In genomic region chr2:217058791-217059755, GRCh38 we compare ENCODE assay signal across 21 cellular contexts.
DNase-seq lines count a peak whose midpoint lies in the region; ATAC-seq and TF ChIP-seq lines count a peak whose summit lies in the region.
"Had no signal": no experiment of that assay in that cellular context is flagged by ENCODE, and none has a peak within 500 bp of the region (broad histone marks: within the 10 kb centered on the region; RNA-seq: fewer than 3 reads in every experiment).

No MANE protein-coding gene starts in this region.

- CTCF ChIA-PET in IMR-90 (lab: Yijun Ruan, JAX), result interaction anchor here (0.8 to 1.1 kb wide), 2 partner anchors 18 to 376 kb away, joined by 3 read pairs; no protein-coding TSS in a partner anchor
- CTCF ChIA-PET in activated CD8-positive, alpha-beta T cell treated with anti-CD3 and anti-CD28 coated beads, Interleukin-2, amount 10 ng/mL, durations not matched to agents 7 days and 5 days (lab: Charles Lee), result no interaction called here

- H2AFZ ChIP-seq in IMR-90 (replicated peaks; ENCODE audit: low read length, poor library complexity), result no peak overlapping the region

- H3K79me1 ChIP-seq in IMR-90 (ENCODE audit: low read depth in 1 of 2, low read length in 2 of 2), result no peaks in the 10 kb centered on the region

- H3K27ac ChIP-seq in IMR-90 (ENCODE audit: insufficient read depth, low read length), result no peak overlapping the region
- H3K27ac ChIP-seq: dorsolateral prefrontal cortex, prostate gland, SJSA1, vagina had no signal

- POLR2A ChIA-PET in IMR-90 (lab: Charles Lee; ENCODE audit: unreplicated experiment), result no interaction called here
- POLR2A ChIA-PET in activated CD8-positive, alpha-beta T cell treated with anti-CD3 and anti-CD28 coated beads, Interleukin-2, amount 10 ng/mL, durations not matched to agents 7 days and 5 days (lab: Charles Lee), result no interaction called here

- no peak for TF ChIP-seq CTCF in IMR-90 (conservative IDR thresholded peaks at IDR 0.05; ENCODE audit: low read depth, low read length)

- H3K9ac ChIP-seq in IMR-90 (ENCODE audit: low read depth, low read length), result no peak overlapping the region

- no peak overlapping the region for H2BK5ac ChIP-seq in IMR-90 (ENCODE audit: low read depth, low read length, poor library complexity, severe bottlenecking)

- peak overlapping the region; percentile 8; the same call in 1 of the 2 replicates for H2BK20ac ChIP-seq in IMR-90 (ENCODE audit: low read depth, low read length)

- DNase-seq in NCI-H82 (lab: John Stamatoyannopoulos, UW), result peak; percentile 12
- no peak for DNase-seq in NCI-H82 treated with DMSO at 0.1 percent for 48 hours (lab: John Stamatoyannopoulos, UW; ENCODE audit: unreplicated experiment)
- DNase-seq in IMR-90, result no peak
- DNase-seq in dermis blood vessel endothelial cell, result peak; percentile 48
- DNase-seq in left lobe of liver (ENCODE audit: low spot score), result no peak
- DNase-seq in RPMI8226, result no peak
- DNase-seq in activated CD8-positive, alpha-beta T cell treated with anti-CD3 and anti-CD28 coated beads, Interleukin-2, amount 10 ng/mL, durations not matched to agents 7 days and 5 days, result no peak
- DNase-seq: activated CD4-positive, alpha-beta T cell treated with anti-CD3 and anti-CD28 coated beads, Interleukin-2, amount 10 ng/mL, durations not matched to agents 24 days and 14 days; activated CD8-positive, alpha-beta memory T cell treated with anti-CD3 and anti-CD28 coated beads, Interleukin-2, amount 50 U/mL, for 4 hours; activated effector memory CD4-positive, alpha-beta T cell treated with Interleukin-2 at 50 U/mL for 16 hours; CD4-positive, alpha-beta memory T cell; dorsolateral prefrontal cortex; head of caudate nucleus; NCI-H1105; NCI-H446 treated with DMSO at 0.1 percent for 48 hours had no signal

- no peaks in the 10 kb centered on the region for H3K36me3 ChIP-seq in IMR-90 (ENCODE audit: control insufficient read depth, insufficient read depth, low read length)
- H3K36me3 ChIP-seq: HAP-1, prostate gland, SJSA1, vagina had no signal

- H2BK15ac ChIP-seq in IMR-90 (ENCODE audit: low read depth, low read length), result peak overlapping the region; percentile 28; the same call in 1 of the 3 replicates

- no peak overlapping the region for H3K4me2 ChIP-seq in IMR-90 (ENCODE audit: low read depth, low read length)

- H3K14ac ChIP-seq in IMR-90 (replicated peaks; ENCODE audit: low read depth, low read length), result no peak overlapping the region

- dilution Hi-C loops in IMR-90 (cut with HindIII; ENCODE audit: low sequenced_read_pairs, unreplicated experiment), result no loop called here

- H4K20me1 ChIP-seq in IMR-90 (ENCODE audit: insufficient read depth, low read length), result no peaks in the 10 kb centered on the region

- H3K4ac ChIP-seq in IMR-90 (ENCODE audit: low read depth, low read length), result peak overlapping the region; percentile 6

- no peak overlapping the region for H3K4me3 Mint-ChIP-seq in activated CD8-positive, alpha-beta T cell treated with anti-CD3 and anti-CD28 coated beads, Interleukin-2, amount 10 ng/mL, durations not matched to agents 7 days and 5 days
- H3K4me3 Mint-ChIP-seq: activated CD4-positive, alpha-beta T cell treated with anti-CD3 and anti-CD28 coated beads, Interleukin-2, amount 10 ng/mL, durations not matched to agents 24 days and 14 days; CD4-positive, alpha-beta memory T cell; mesothelial cell of epicardium had no signal

- H3K4me1 ChIP-seq in IMR-90 (ENCODE audit: control insufficient read depth, insufficient read depth, low read length), result peaks cover 5% of the 10 kb centered on the region
- H3K4me1 ChIP-seq: HAP-1, prostate gland had no signal

- no peak overlapping the region for H3K56ac ChIP-seq in IMR-90 (ENCODE audit: extremely low read depth, insufficient read depth, low read length)

- no peak overlapping the region for H4K8ac ChIP-seq in IMR-90 (ENCODE audit: low read depth in 2 of 2, low read length in 2 of 2)

- peaks cover 4% of the 10 kb centered on the region; the same call in 1 of the 2 replicates for H3K9me1 ChIP-seq in IMR-90 (ENCODE audit: insufficient read depth, low read length)

- TF ChIP-seq RAD21 in IMR-90 (IDR thresholded peaks at IDR 0.05; ENCODE audit: low read length), result no peak

- peak overlapping the region; percentile 37 for H3K18ac ChIP-seq in IMR-90 (ENCODE audit: low read depth, low read length)

- intact Hi-C loops in IMR-90 (cut with micrococcal nuclease), result no loop called here

- H3K4me1 Mint-ChIP-seq in activated CD8-positive, alpha-beta T cell treated with anti-CD3 and anti-CD28 coated beads, Interleukin-2, amount 10 ng/mL, durations not matched to agents 7 days and 5 days (ENCODE audit: low read depth), result peaks cover 4% of the 10 kb centered on the region
- H3K4me1 Mint-ChIP-seq: CD4-positive, alpha-beta memory T cell had no signal

- peak overlapping the region; percentile 41 for H2AK5ac ChIP-seq in IMR-90 (ENCODE audit: low read depth, low read length)

- H3K4me3 ChIP-seq in IMR-90 (ENCODE audit: insufficient read depth, low read depth, low read length), result no peak overlapping the region
- H3K4me3 ChIP-seq: dorsolateral prefrontal cortex, HAP-1, prostate gland, SJSA1, vagina had no signal

- H3K27me3 Mint-ChIP-seq in activated CD8-positive, alpha-beta T cell treated with anti-CD3 and anti-CD28 coated beads, Interleukin-2, amount 10 ng/mL, durations not matched to agents 7 days and 5 days (ENCODE audit: low read depth), result peaks cover 29% of the 10 kb centered on the region

- H2AK9ac ChIP-seq in IMR-90 (replicated peaks; ENCODE audit: low read depth, low read length, poor library complexity), result no peak overlapping the region

- no peak for TF ChIP-seq POLR2A in IMR-90 (IDR thresholded peaks at IDR 0.05; ENCODE audit: low read depth, low read length)

- H3K9me3 ChIP-seq in IMR-90 (ENCODE audit: control insufficient read depth, insufficient read depth, low read length), result no peaks in the 10 kb centered on the region
- H3K9me3 ChIP-seq: HAP-1, prostate gland, SJSA1, vagina had no signal

- peak overlapping the region; percentile 29; the same call in 1 of the 2 replicates for H4K91ac ChIP-seq in IMR-90 (ENCODE audit: insufficient read depth, low read depth, low read length)

- no peak overlapping the region for H3K27ac Mint-ChIP-seq in activated CD8-positive, alpha-beta T cell treated with anti-CD3 and anti-CD28 coated beads, Interleukin-2, amount 10 ng/mL, durations not matched to agents 7 days and 5 days
- H3K27ac Mint-ChIP-seq: activated CD4-positive, alpha-beta T cell treated with anti-CD3 and anti-CD28 coated beads, Interleukin-2, amount 10 ng/mL, durations not matched to agents 24 days and 14 days; CD4-positive, alpha-beta memory T cell; mesothelial cell of epicardium had no signal

- H3K36me3 Mint-ChIP-seq in activated CD8-positive, alpha-beta T cell treated with anti-CD3 and anti-CD28 coated beads, Interleukin-2, amount 10 ng/mL, durations not matched to agents 7 days and 5 days (ENCODE audit: low read depth), result no peaks in the 10 kb centered on the region
- H3K36me3 Mint-ChIP-seq: CD4-positive, alpha-beta memory T cell; mesothelial cell of epicardium had no signal

- BruUV-seq in IMR-90 (replicated peaks; lab: Mats Ljungman, UMichigan), result no TSS peak

- no peaks in the 10 kb centered on the region for H3K27me3 ChIP-seq in IMR-90 (ENCODE audit: control insufficient read depth, insufficient read depth, low read length)
- H3K27me3 ChIP-seq: dorsolateral prefrontal cortex, SJSA1, vagina had no signal

- H3K9me3 Mint-ChIP-seq in activated CD8-positive, alpha-beta T cell treated with anti-CD3 and anti-CD28 coated beads, Interleukin-2, amount 10 ng/mL, durations not matched to agents 7 days and 5 days (ENCODE audit: insufficient read depth), result no peaks in the 10 kb centered on the region
- H3K9me3 Mint-ChIP-seq: activated CD4-positive, alpha-beta T cell treated with anti-CD3 and anti-CD28 coated beads, Interleukin-2, amount 10 ng/mL, durations not matched to agents 24 days and 14 days; CD4-positive, alpha-beta memory T cell; mesothelial cell of epicardium had no signal

- 0 out of 2 replicates have a peak overlapping the region, but pooled peaks have one; percentile 1 for H2BK120ac ChIP-seq in IMR-90 (ENCODE audit: low read depth, low read length)

- ATAC-seq in IMR-90 (ENCODE audit: low read depth), result peak; percentile 43; the same call in 1 of the 2 replicates
- peak; percentile 47 for ATAC-seq in left lobe of liver
- no peak for ATAC-seq in activated CD8-positive, alpha-beta T cell treated with anti-CD3 and anti-CD28 coated beads, Interleukin-2, amount 10 ng/mL, durations not matched to agents 7 days and 5 days
- no peak for ATAC-seq in GM21717 (IDR thresholded peaks at IDR 0.05; ENCODE audit: unreplicated experiment)

- no CpG with 5 or more reads among the region's 4 CpGs for WGBS in IMR-90 (ENCODE audit: extremely low coverage in 2 of 2, insufficient read length in 1 of 2), 2 experiments

- in situ Hi-C loops in IMR-90 (cut with MboI; ENCODE audit: low sequenced_read_pairs), result loop anchor here (10.0 kb wide), 1 partner anchor 364 kb away; the partner anchor contains the start of gene IGFBP5

- no peak overlapping the region for H3K23ac ChIP-seq in IMR-90 (ENCODE audit: low read depth, low read length)

- H4K5ac ChIP-seq in IMR-90 (ENCODE audit: low read depth, low read length), result 0 out of 2 replicates have a peak overlapping the region, but pooled peaks have one; percentile 22

TF ChIP-seq in IMR-90, 13 proteins besides CTCF, POLR2A, EP300 and RAD21 (continues in another document):
- TF ChIP-seq FOS (IDR thresholded peaks at IDR 0.05; ENCODE audit: low read depth, low read length) (no peak), SMC3 (IDR thresholded peaks at IDR 0.05; ENCODE audit: low read depth, low read length) (no peak), RFX5 (IDR thresholded peaks at IDR 0.05; ENCODE audit: low read depth, low read length) (no peak), CEBPB (IDR thresholded peaks at IDR 0.05; ENCODE audit: low read depth, low read length) (no peak), MXI1 (IDR thresholded peaks at IDR 0.05; ENCODE audit: borderline replicate concordance, low read depth, low read length) (no peak)
- TF ChIP-seq, protein P1, sequence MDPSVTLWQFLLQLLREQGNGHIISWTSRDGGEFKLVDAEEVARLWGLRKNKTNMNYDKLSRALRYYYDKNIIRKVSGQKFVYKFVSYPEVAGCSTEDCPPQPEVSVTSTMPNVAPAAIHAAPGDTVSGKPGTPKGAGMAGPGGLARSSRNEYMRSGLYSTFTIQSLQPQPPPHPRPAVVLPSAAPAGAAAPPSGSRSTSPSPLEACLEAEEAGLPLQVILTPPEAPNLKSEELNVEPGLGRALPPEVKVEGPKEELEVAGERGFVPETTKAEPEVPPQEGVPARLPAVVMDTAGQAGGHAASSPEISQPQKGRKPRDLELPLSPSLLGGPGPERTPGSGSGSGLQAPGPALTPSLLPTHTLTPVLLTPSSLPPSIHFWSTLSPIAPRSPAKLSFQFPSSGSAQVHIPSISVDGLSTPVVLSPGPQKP (IDR thresholded peaks at IDR 0.05; ENCODE audit: borderline replicate concordance, low read depth, low read length), result no peak

Comparison
In these comparisons a context has a peak if more than half of its experiments do, and no peak if none do; other contexts are left out.
1. DNase-seq: peak in NCI-H82 (single experiment) and dermis blood vessel endothelial cell (single experiment); none in NCI-H82 treated with DMSO at 0.1 percent for 48 hours (single experiment), IMR-90 (single experiment), left lobe of liver (single experiment), RPMI8226 (single experiment) and activated CD8-positive, alpha-beta T cell treated with anti-CD3 and anti-CD28 coated beads, Interleukin-2, amount 10 ng/mL, durations not matched to agents 7 days and 5 days (single experiment).
2. ATAC-seq: peak in IMR-90 (single experiment) and left lobe of liver (single experiment); none in activated CD8-positive, alpha-beta T cell treated with anti-CD3 and anti-CD28 coated beads, Interleukin-2, amount 10 ng/mL, durations not matched to agents 7 days and 5 days (single experiment) and GM21717 (single experiment).